ENCODE assay signal across 9 cellular contexts in the genomic region with DNA sequence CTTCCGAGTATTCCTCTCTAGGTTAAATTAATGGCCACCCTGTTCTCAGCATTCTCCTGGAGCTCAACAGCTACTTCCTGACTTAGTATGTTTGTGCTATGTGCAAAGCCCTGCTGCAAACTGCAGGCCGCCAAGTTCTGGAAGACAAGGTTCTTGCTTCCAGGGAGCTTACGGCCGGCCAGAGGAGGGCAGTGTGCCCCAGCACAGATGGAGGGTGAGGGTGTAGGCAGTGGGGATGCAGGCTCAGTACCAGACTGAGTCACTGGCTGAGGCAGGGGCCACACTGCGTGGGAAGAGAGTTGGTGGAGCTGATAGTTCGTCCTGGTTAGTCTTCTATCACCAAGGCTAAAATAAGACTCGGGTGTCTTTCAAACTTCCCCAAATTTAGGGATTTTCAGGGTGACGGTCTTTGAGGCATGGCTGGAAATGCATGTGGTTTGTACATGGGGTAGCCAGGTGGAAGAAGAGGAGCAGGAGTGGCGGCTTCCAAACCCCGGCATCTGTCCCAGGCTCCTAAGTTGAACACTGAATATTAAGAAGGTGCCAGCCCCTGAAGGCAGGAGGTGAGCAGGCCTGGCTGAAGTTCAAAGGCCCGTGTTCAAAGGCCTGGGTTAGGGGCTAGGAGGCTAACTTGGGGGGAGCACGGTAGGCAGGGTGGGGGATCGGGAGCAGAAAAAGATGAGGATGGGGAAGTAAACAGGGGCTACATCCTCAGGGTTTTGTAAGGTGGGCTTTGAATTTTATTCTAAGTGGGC. TPM values are rescaled to one million over a fixed set of nuclear protein-coding genes. Genes with fewer than 3 reads are reported as not detected.
DNase-seq lines count a peak whose midpoint lies in the region; ATAC-seq and TF ChIP-seq lines count a peak whose summit lies in the region.
"Had no signal": no experiment of that assay in that cellular context is flagged by ENCODE, and none has a peak within 500 bp of the region (broad histone marks: within the 10 kb centered on the region; RNA-seq: fewer than 3 reads in every experiment).

No MANE protein-coding gene starts in this region.

- ATAC-seq in HG03565 (IDR thresholded peaks at IDR 0.05; ENCODE audit: unreplicated experiment) (no peak), Right ventricle myocardium superior (ENCODE audit: poor library complexity) (no peak)

- no peak overlapping the region for H3K27ac ChIP-seq in MM.1S (ENCODE audit: low read length)
- no peak overlapping the region for H3K27ac ChIP-seq in brain microvascular endothelial cell

- no peak overlapping the region for H3K27ac Mint-ChIP-seq in osteocyte (ENCODE audit: unreplicated experiment)
- H3K27ac Mint-ChIP-seq: dendritic cell treated with granulocyte-macrophage colony-stimulating factor and Interleukin-4, amounts not matched to agents 40 ng/mL and 50 ng/mL, for 4 days had no signal

- peaks cover 15% of the 10 kb centered on the region for H3K27me3 ChIP-seq in MM.1S (replicated peaks; ENCODE audit: insufficient read depth, low read length)
- no peaks in the 10 kb centered on the region for H3K27me3 ChIP-seq in brain microvascular endothelial cell (replicated peaks)

- H3K36me3 Mint-ChIP-seq in osteocyte (ENCODE audit: unreplicated experiment): no peaks in the 10 kb centered on the region

- intact Hi-C loops in Right ventricle myocardium superior (cut with DNase I): no loop called here

- TF ChIP-seq CTCF in MM.1S (IDR thresholded peaks at IDR 0.05; ENCODE audit: low read length) (peak; percentile 27), brain microvascular endothelial cell (IDR thresholded peaks at IDR 0.05; ENCODE audit: low read depth, low read length, missing control alignments) (peak; percentile 86), osteocyte (IDR thresholded peaks at IDR 0.05) (peak; percentile 43)

- H3K4me3 Mint-ChIP-seq in osteocyte (ENCODE audit: unreplicated experiment): no peak overlapping the region
- H3K4me3 Mint-ChIP-seq: dendritic cell treated with granulocyte-macrophage colony-stimulating factor and Interleukin-4, amounts not matched to agents 40 ng/mL and 50 ng/mL, for 4 days had no signal

- H3K9me3 ChIP-seq in MM.1S (replicated peaks; ENCODE audit: insufficient read depth, low read length): no peaks in the 10 kb centered on the region

- no peaks in the 10 kb centered on the region for H3K9me3 Mint-ChIP-seq in osteocyte (ENCODE audit: unreplicated experiment)
- H3K9me3 Mint-ChIP-seq: dendritic cell treated with granulocyte-macrophage colony-stimulating factor and Interleukin-4, amounts not matched to agents 40 ng/mL and 50 ng/mL, for 4 days had no signal

- H3F3A ChIP-seq in MM.1S (ENCODE audit: insufficient read depth, low read length): peaks cover 6% of the 10 kb centered on the region; the same call in 1 of the 2 replicates

- in situ Hi-C loops in brain microvascular endothelial cell (cut with HindIII; ENCODE audit: low pct_ligation_motif_present, low sequenced_read_pairs): no loop called here

- no peaks in the 10 kb centered on the region for H4K20me1 ChIP-seq in MM.1S (ENCODE audit: insufficient read depth, low read length)

- H3K9ac ChIP-seq in MM.1S (ENCODE audit: low read length): no peak overlapping the region

- no peak overlapping the region for H3K4me3 ChIP-seq in MM.1S (ENCODE audit: low read length)
- no peak overlapping the region for H3K4me3 ChIP-seq in brain microvascular endothelial cell (ENCODE audit: low read depth, low read length)

- H2AFZ ChIP-seq in MM.1S (ENCODE audit: low read length): no peak overlapping the region

- peaks cover 3% of the 10 kb centered on the region for H3K27me3 Mint-ChIP-seq in osteocyte (ENCODE audit: unreplicated experiment)

- no peaks in the 10 kb centered on the region for H3K9me2 ChIP-seq in MM.1S (replicated peaks; ENCODE audit: insufficient read depth, low read length)

- H3K36me3 ChIP-seq in MM.1S (replicated peaks; ENCODE audit: insufficient read depth, low read length) (no peaks in the 10 kb centered on the region), brain microvascular endothelial cell (replicated peaks) (no peaks in the 10 kb centered on the region)

- H3K79me2 ChIP-seq in MM.1S (ENCODE audit: low read length): no peaks in the 10 kb centered on the region

- H3K4me2 ChIP-seq in MM.1S (ENCODE audit: low read depth, low read length): no peak overlapping the region

- H3K4me1 ChIP-seq in MM.1S (ENCODE audit: low read length): peaks cover 11% of the 10 kb centered on the region

- peak; percentile 50 for DNase-seq in activated effector memory CD4-positive, alpha-beta T cell treated with anti-CD3 and anti-CD28 coated beads, Interleukin-2, amount 50 U/mL, for 16 hours
- DNase-seq in activated effector memory CD4-positive, alpha-beta T cell treated with Interleukin-2 at 50 U/mL for 16 hours: no peak
- DNase-seq in MM.1S (no peak), brain microvascular endothelial cell (peak; percentile 56), osteocyte (ENCODE audit: extremely low spot score, unreplicated experiment) (no peak), NCI-H748 treated with DMSO at 0.1 percent for 48 hours (lab: John Stamatoyannopoulos, UW) (no peak), Right ventricle myocardium superior (no peak)

- H3K4me1 Mint-ChIP-seq in osteocyte (ENCODE audit: unreplicated experiment): peaks cover 12% of the 10 kb centered on the region

RNA-seq across cellular contexts. Expression of a gene that starts 42.9 kb away (rescaled TPM):
- total RNA-seq in osteocyte (46.4 and 50.4 TPM in 2 replicates), Right ventricle myocardium superior (31.1 TPM)

Comparison
In these comparisons a context has a peak if more than half of its experiments do, and no peak if none do; other contexts are left out.
1. DNase-seq: peak in activated effector memory CD4-positive, alpha-beta T cell treated with anti-CD3 and anti-CD28 coated beads, Interleukin-2, amount 50 U/mL, for 16 hours (single experiment) and brain microvascular endothelial cell (single experiment); none in activated effector memory CD4-positive, alpha-beta T cell treated with Interleukin-2 at 50 U/mL for 16 hours (single experiment), MM.1S (single experiment), osteocyte (single experiment), NCI-H748 treated with DMSO at 0.1 percent for 48 hours (single experiment) and Right ventricle myocardium superior (single experiment).
2. CTCF ChIP-seq: peak in every context shown above with its lines; median percentile 86 in brain microvascular endothelial cell; 43 in osteocyte; 27 in MM.1S.